Comparison of ENCODE assay signal across 8 cellular contexts in genomic region chr5:139774980-139775654, GRCh38. TPM values are rescaled to one million over a fixed set of nuclear protein-coding genes. Genes with fewer than 3 reads are reported as not detected.
A peak's percentile ranks its signal among the peaks of the same experiment; 100 is the strongest.
DNase-seq lines count a peak whose midpoint lies in the region; ATAC-seq and TF ChIP-seq lines count a peak whose summit lies in the region.

No MANE protein-coding gene starts in this region.

- peak; percentile 63 for ATAC-seq in GM18873 (IDR thresholded peaks at IDR 0.05; ENCODE audit: low FRiP score, unreplicated experiment)
- ATAC-seq in HG03565 (IDR thresholded peaks at IDR 0.05; ENCODE audit: unreplicated experiment), result peak; percentile 51
- ATAC-seq in activated T-helper 17 cell treated with anti-CD3 and anti-CD28 coated beads, Interleukin-2, amount 50 U/mL, for 72 hours (replicated peaks), result peak; percentile 92
- ATAC-seq in foreskin keratinocyte, result peak; percentile 82

- no peak for TF ChIP-seq EP300 in ovary (IDR thresholded peaks at IDR 0.05)

- H3K27ac ChIP-seq in AG04450 (ENCODE audit: low read depth, low read length) (no peak overlapping the region), RWPE1 (no peak overlapping the region), foreskin keratinocyte (no peak overlapping the region), ovary (no peak overlapping the region)

- H3K4me3 ChIP-seq in AG04450 (ENCODE audit: low read depth, low read length) (no peak overlapping the region), ovary (no peak overlapping the region)

- no peak overlapping the region for H3K27ac Mint-ChIP-seq in activated T-helper 17 cell treated with anti-CD3 and anti-CD28 coated beads, Interleukin-2, amount 50 U/mL, for 72 hours
- no peak overlapping the region for H3K27ac Mint-ChIP-seq in type B pancreatic cell

- no peaks in the 10 kb centered on the region for H3K36me3 Mint-ChIP-seq in activated T-helper 17 cell treated with anti-CD3 and anti-CD28 coated beads, Interleukin-2, amount 50 U/mL, for 72 hours (ENCODE audit: low read depth)
- no peaks in the 10 kb centered on the region for H3K36me3 Mint-ChIP-seq in type B pancreatic cell

- H3K36me3 ChIP-seq in ovary, result no peaks in the 10 kb centered on the region

- intact Hi-C loops in ovary (cut with DNase I), result no loop called here

- H3K4me1 ChIP-seq in foreskin keratinocyte (no peaks in the 10 kb centered on the region), ovary (ENCODE audit: insufficient read depth) (no peaks in the 10 kb centered on the region)

- H3K9me3 ChIP-seq in AG04450 (ENCODE audit: control insufficient read depth, insufficient read depth, low read length) (no peaks in the 10 kb centered on the region; the same call in 1 of the 2 replicates), ovary (no peaks in the 10 kb centered on the region)

- peaks cover 4% of the 10 kb centered on the region for H3K4me1 Mint-ChIP-seq in activated T-helper 17 cell treated with anti-CD3 and anti-CD28 coated beads, Interleukin-2, amount 50 U/mL, for 72 hours
- peaks cover 4% of the 10 kb centered on the region for H3K4me1 Mint-ChIP-seq in type B pancreatic cell (ENCODE audit: unreplicated experiment)

- H3K27me3 Mint-ChIP-seq in activated T-helper 17 cell treated with anti-CD3 and anti-CD28 coated beads, Interleukin-2, amount 50 U/mL, for 72 hours, result peaks cover 10% of the 10 kb centered on the region
- H3K27me3 Mint-ChIP-seq in type B pancreatic cell, result peaks cover 17% of the 10 kb centered on the region

- no peak for DNase-seq in AG04450 (ENCODE audit: low read depth, low spot score)
- DNase-seq in RWPE1 (ENCODE audit: low spot score), result peak; percentile 71
- no peak for DNase-seq in foreskin keratinocyte
- peak; percentile 64 to 86 (median 78) for DNase-seq in ovary
- peak; percentile 88 for DNase-seq in type B pancreatic cell (ENCODE audit: extremely low spot score, unreplicated experiment)

- WGBS in ovary, 3 donors, result 22 to 30% (median 22%) methylated on average over 30 to 32 of the region's 32 CpGs

- no peak for TF ChIP-seq POLR2A in ovary (IDR thresholded peaks at IDR 0.05)

- H3K4me3 Mint-ChIP-seq in activated T-helper 17 cell treated with anti-CD3 and anti-CD28 coated beads, Interleukin-2, amount 50 U/mL, for 72 hours, result peak overlapping the region; percentile 41
- H3K4me3 Mint-ChIP-seq in type B pancreatic cell, result no peak overlapping the region

- POLR2A ChIA-PET in AG04450 (lab: Yijun Ruan, JAX) (interaction anchor here (0.6 kb wide), 1 partner anchor 36 kb away, joined by 3 read pairs; no protein-coding TSS in a partner anchor), RWPE1 (lab: Yijun Ruan, JAX; ENCODE audit: low non-redundant PET) (no interaction called here)

- CTCF ChIA-PET in AG04450 (lab: Charles Lee), result interaction anchor here (0.6 to 4.1 kb wide), 23 partner anchors 8 to 555 kb away, joined by 3 to 48 read pairs (median 4); partner anchors contain the start of gene CXXC5
- CTCF ChIA-PET in RWPE1 (lab: Yijun Ruan, JAX), result interaction anchor here (0.5 to 3.5 kb wide), 15 partner anchors 9 to 1246 kb away, joined by 3 to 41 read pairs (median 4); partner anchors contain the start of gene CXXC5

- TF ChIP-seq CTCF in AG04450 (IDR thresholded peaks at IDR 0.05; ENCODE audit: low read depth, low read length) (peak; percentile 80), RWPE1 (conservative IDR thresholded peaks at IDR 0.05; ENCODE audit: low read depth) (peak; percentile 90), foreskin keratinocyte (conservative IDR thresholded peaks at IDR 0.05) (peak; percentile 82), ovary (IDR thresholded peaks at IDR 0.05) (peak; percentile 51 to 69 (median 69)), type B pancreatic cell (conservative IDR thresholded peaks at IDR 0.05) (peak; percentile 91)

- H3K27me3 ChIP-seq in AG04450 (ENCODE audit: control insufficient read depth, insufficient read depth, low read length) (peaks cover 30% of the 10 kb centered on the region), foreskin keratinocyte (peaks cover 26% of the 10 kb centered on the region), ovary (no peaks in the 10 kb centered on the region)

- H3K9me3 Mint-ChIP-seq in activated T-helper 17 cell treated with anti-CD3 and anti-CD28 coated beads, Interleukin-2, amount 50 U/mL, for 72 hours, result no peaks in the 10 kb centered on the region
- H3K9me3 Mint-ChIP-seq in type B pancreatic cell, result no peaks in the 10 kb centered on the region

RNA-seq across cellular contexts. Expression of gene PSD2, which starts 20.5 kb away (rescaled TPM):
- polyA plus RNA-seq in AG04450 (2011; rRNA removed) (0.05 TPM in 1 of 2 replicates, not detected in the other), foreskin keratinocyte (not detected in 2 replicates), ovary (under 1 TPM; 0.10 to 0.12 TPM)
- polyA minus RNA-seq in AG04450 (2011; rRNA and poly(A)+ RNA removed), result 0.05 TPM in 1 of 2 replicates, not detected in the other
- not detected for total RNA-seq in activated T-helper 17 cell treated with anti-CD3 and anti-CD28 coated beads, Interleukin-2, amount 50 U/mL, for 72 hours
- total RNA-seq in foreskin keratinocyte (not detected in 2 replicates), ovary (under 1 TPM in 5 of 7 donors, not detected in 2; 0.05 to 0.37 (median 0.13) TPM), type B pancreatic cell (ENCODE audit: low replicate concordance) (0.19 and 0.27 TPM in 2 replicates)

Comparison
In these comparisons a context has a peak if more than half of its experiments do, and no peak if none do; other contexts are left out.
1. DNase-seq: peak in RWPE1 (single experiment), ovary (5 of 5) and type B pancreatic cell (single experiment); none in AG04450 (single experiment) and foreskin keratinocyte (0 of 2).
2. Peak in every context shown above with its lines, with median percentiles within 50 percentile points of each other: CTCF ChIP-seq and ATAC-seq.